1 cellular context compared by ENCODE assay signal in the genomic region with DNA sequence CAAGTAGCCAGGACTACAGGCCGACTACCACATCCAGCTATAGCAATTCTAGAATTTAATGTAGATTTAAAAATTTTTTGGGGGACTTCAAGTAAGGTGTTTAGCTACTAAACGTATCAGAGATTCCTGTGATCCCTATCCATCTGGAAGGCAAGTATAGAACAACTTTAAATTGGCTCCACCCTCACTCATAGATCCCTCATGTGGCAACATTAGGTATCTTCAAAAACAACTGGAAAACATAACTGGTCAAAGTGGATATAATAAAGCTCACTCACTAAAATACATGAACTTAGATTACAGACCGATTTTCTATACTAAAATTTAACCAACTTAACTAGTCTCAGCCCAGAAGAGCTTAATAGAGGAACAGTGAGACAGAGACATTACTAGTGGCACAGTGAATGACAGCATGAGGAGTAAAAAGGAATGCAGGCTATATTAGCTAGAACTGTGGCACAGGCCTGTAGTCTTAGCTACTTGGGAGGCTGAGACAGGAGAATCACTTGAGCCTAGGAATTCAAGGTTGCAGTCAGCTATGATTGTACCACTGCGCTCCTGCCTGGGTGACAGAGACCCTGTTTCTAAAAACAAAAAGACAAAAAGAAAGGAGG.
TF ChIP-seq lines count a peak whose summit lies in the region.

No MANE protein-coding gene starts in this region.

TF ChIP-seq in HepG2, 621 proteins besides CTCF, POLR2A, EP300 and RAD21 (continued from another document):
- TF ChIP-seq, protein P1, sequence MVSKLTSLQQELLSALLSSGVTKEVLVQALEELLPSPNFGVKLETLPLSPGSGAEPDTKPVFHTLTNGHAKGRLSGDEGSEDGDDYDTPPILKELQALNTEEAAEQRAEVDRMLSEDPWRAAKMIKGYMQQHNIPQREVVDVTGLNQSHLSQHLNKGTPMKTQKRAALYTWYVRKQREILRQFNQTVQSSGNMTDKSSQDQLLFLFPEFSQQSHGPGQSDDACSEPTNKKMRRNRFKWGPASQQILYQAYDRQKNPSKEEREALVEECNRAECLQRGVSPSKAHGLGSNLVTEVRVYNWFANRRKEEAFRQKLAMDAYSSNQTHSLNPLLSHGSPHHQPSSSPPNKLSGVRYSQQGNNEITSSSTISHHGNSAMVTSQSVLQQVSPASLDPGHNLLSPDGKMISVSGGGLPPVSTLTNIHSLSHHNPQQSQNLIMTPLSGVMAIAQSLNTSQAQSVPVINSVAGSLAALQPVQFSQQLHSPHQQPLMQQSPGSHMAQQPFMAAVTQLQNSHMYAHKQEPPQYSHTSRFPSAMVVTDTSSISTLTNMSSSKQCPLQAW (CRISPR knock-in tag; IDR thresholded peaks at IDR 0.05): no peak
- TF ChIP-seq NFE2L2 (IDR thresholded peaks at IDR 0.05; ENCODE audit: low read length) (no peak), POGZ (CRISPR knock-in tag; IDR thresholded peaks at IDR 0.05) (no peak), RXRB (CRISPR knock-in tag; IDR thresholded peaks at IDR 0.05; ENCODE audit: borderline replicate concordance) (no peak), NFYC (CRISPR knock-in tag; IDR thresholded peaks at IDR 0.05) (no peak), ZNF101 (CRISPR knock-in tag; IDR thresholded peaks at IDR 0.05; ENCODE audit: borderline replicate concordance, low read depth) (no peak), ZNF879 (CRISPR knock-in tag; IDR thresholded peaks at IDR 0.05) (no peak), POLR2G (IDR thresholded peaks at IDR 0.05; ENCODE audit: low read depth, low read length) (no peak), BRCA1 (CRISPR knock-in tag; IDR thresholded peaks at IDR 0.05) (no peak), EED (CRISPR knock-in tag; IDR thresholded peaks at IDR 0.05) (no peak)
- TF ChIP-seq, protein P2, sequence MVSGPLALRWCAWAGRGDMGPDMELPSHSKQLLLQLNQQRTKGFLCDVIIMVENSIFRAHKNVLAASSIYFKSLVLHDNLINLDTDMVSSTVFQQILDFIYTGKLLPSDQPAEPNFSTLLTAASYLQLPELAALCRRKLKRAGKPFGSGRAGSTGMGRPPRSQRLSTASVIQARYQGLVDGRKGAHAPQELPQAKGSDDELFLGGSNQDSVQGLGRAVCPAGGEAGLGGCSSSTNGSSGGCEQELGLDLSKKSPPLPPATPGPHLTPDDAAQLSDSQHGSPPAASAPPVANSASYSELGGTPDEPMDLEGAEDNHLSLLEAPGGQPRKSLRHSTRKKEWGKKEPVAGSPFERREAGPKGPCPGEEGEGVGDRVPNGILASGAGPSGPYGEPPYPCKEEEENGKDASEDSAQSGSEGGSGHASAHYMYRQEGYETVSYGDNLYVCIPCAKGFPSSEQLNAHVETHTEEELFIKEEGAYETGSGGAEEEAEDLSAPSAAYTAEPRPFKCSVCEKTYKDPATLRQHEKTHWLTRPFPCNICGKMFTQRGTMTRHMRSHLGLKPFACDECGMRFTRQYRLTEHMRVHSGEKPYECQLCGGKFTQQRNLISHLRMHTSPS (CRISPR knock-in tag; IDR thresholded peaks at IDR 0.05; ENCODE audit: low read depth): no peak
